In genomic region chr15:73957276-73957675, GRCh38 we compare ENCODE assay signal across 17 cellular contexts. TPM values are rescaled to one million over a fixed set of nuclear protein-coding genes. Genes with fewer than 3 reads are reported as not detected.
A peak's percentile ranks its signal among the peaks of the same experiment; 100 is the strongest.
DNase-seq lines count a peak whose midpoint lies in the region; FAIRE-seq and TF ChIP-seq lines count a peak whose summit lies in the region.
"Had no signal": no experiment of that assay in that cellular context is flagged by ENCODE, and none has a peak within 500 bp of the region (broad histone marks: within the 10 kb centered on the region; RNA-seq: fewer than 3 reads in every experiment).

No MANE protein-coding gene starts in this region.

- no peak overlapping the region for H2AFZ ChIP-seq in astrocyte (ENCODE audit: low read depth, low read length)

- 79 to 90% (median 80%) methylated on average over 8 of the region's 8 CpGs for WGBS in ovary, 3 donors

- H3K27me3 Mint-ChIP-seq in Calu3 (ENCODE audit: unreplicated experiment) (no peaks in the 10 kb centered on the region), astrocyte (ENCODE audit: low read depth, unreplicated experiment) (peaks cover 4% of the 10 kb centered on the region)

- H3K27ac ChIP-seq in astrocyte (ENCODE audit: low read depth, low read length), result peak overlapping the region; percentile 76
- H3K27ac ChIP-seq in ovary, result no peak overlapping the region
- H3K27ac ChIP-seq: brain microvascular endothelial cell, C4-2B, gastrocnemius medialis had no signal

- H3K4me3 ChIP-seq in astrocyte (ENCODE audit: insufficient read depth, low read depth, low read length), result no peak overlapping the region
- no peak overlapping the region for H3K4me3 ChIP-seq in ovary
- H3K4me3 ChIP-seq: gastrocnemius medialis had no signal

- H3K9ac ChIP-seq in astrocyte (ENCODE audit: low read length), result no peak overlapping the region

- H3K9me3 ChIP-seq in astrocyte (ENCODE audit: insufficient read depth, low read depth, low read length), result no peaks in the 10 kb centered on the region
- no peaks in the 10 kb centered on the region for H3K9me3 ChIP-seq in ovary
- H3K9me3 ChIP-seq: gastrocnemius medialis had no signal

- no peak for TF ChIP-seq CTCF in Calu3 (IDR thresholded peaks at IDR 0.05; ENCODE audit: unreplicated experiment)
- TF ChIP-seq CTCF in astrocyte (IDR thresholded peaks at IDR 0.05; ENCODE audit: insufficient read depth, low read depth, low read length), result no peak
- TF ChIP-seq CTCF in ovary (IDR thresholded peaks at IDR 0.05), result no peak

- intact Hi-C loops in Calu3 (cut with micrococcal nuclease; ENCODE audit: unreplicated experiment), result no loop called here
- intact Hi-C loops in ovary (cut with DNase I), result loop anchor here in 2 of 4 donors (10.0 kb wide), 2 partner anchors 348 to 358 kb away; no protein-coding TSS in a partner anchor

- H3K4me3 Mint-ChIP-seq in Calu3 (ENCODE audit: low read depth, unreplicated experiment) (peak overlapping the region; percentile 37), astrocyte (ENCODE audit: unreplicated experiment) (no peak overlapping the region)
- H3K4me3 Mint-ChIP-seq: activated CD8-positive, alpha-beta T cell treated with anti-CD3 and anti-CD28 coated beads, Interleukin-2, amount 10 ng/mL, durations not matched to agents 7 days and 5 days had no signal

- peaks cover 16% of the 10 kb centered on the region for H3K36me3 Mint-ChIP-seq in Calu3 (ENCODE audit: insufficient read depth, unreplicated experiment)
- H3K36me3 Mint-ChIP-seq in astrocyte (ENCODE audit: low read depth, unreplicated experiment), result peaks cover 6% of the 10 kb centered on the region

- H3K27ac Mint-ChIP-seq in Calu3 (ENCODE audit: unreplicated experiment), result peak overlapping the region; percentile 84
- peak overlapping the region; percentile 81 for H3K27ac Mint-ChIP-seq in astrocyte (ENCODE audit: unreplicated experiment)
- H3K27ac Mint-ChIP-seq: activated CD8-positive, alpha-beta T cell treated with anti-CD3 and anti-CD28 coated beads, Interleukin-2, amount 10 ng/mL, durations not matched to agents 7 days and 5 days had no signal

- peak overlapping the region; percentile 66 for H3K4me2 ChIP-seq in astrocyte (ENCODE audit: low read length)

- CTCF ChIA-PET in Calu3 (lab: Charles Lee), result interaction anchor here (0.6 to 1.4 kb wide), 3 partner anchors 8 to 1229 kb away, joined by 3 to 6 read pairs (median 3); no protein-coding TSS in a partner anchor

- peaks cover 32% of the 10 kb centered on the region for H3K4me1 ChIP-seq in astrocyte (ENCODE audit: insufficient read depth, low read length)
- peaks cover 5% of the 10 kb centered on the region for H3K4me1 ChIP-seq in ovary (ENCODE audit: insufficient read depth)
- H3K4me1 ChIP-seq: gastrocnemius medialis had no signal

- H3K79me2 ChIP-seq in astrocyte (ENCODE audit: insufficient read depth, low read length), result no peaks in the 10 kb centered on the region

- DNase-seq in Calu3 (peak; percentile 59), HT-29 (ENCODE audit: low spot score) (peak; percentile 38), astrocyte (ENCODE audit: low read depth) (no peak), ovary (peak in 3 of 5 donors; percentile 15 to 26 (median 21)), NCI-H146 (lab: John Stamatoyannopoulos, UW) (no peak), NCI-H526 (lab: John Stamatoyannopoulos, UW) (no peak), NCI-H446 (lab: John Stamatoyannopoulos, UW) (no peak)
- DNase-seq: activated CD8-positive, alpha-beta T cell treated with anti-CD3 and anti-CD28 coated beads, Interleukin-2, amount 10 ng/mL, durations not matched to agents 7 days and 5 days; activated gamma-delta T cell treated with Interleukin-2 at 50 U/mL for 16 hours; gastrocnemius medialis; KG1; NCI-H1694 treated with DMSO at 0.1 percent for 48 hours; NCI-H510A treated with DMSO at 0.1 percent for 48 hours had no signal

- no peak for TF ChIP-seq EP300 in ovary (IDR thresholded peaks at IDR 0.05)

- BruUV-seq in Calu3 (replicated peaks; lab: Mats Ljungman, UMichigan), result TSS peak; percentile 80

- H3K9me3 Mint-ChIP-seq in Calu3 (ENCODE audit: low read depth, unreplicated experiment) (no peaks in the 10 kb centered on the region), astrocyte (ENCODE audit: unreplicated experiment) (no peaks in the 10 kb centered on the region)

- H4K20me1 ChIP-seq in astrocyte (ENCODE audit: insufficient read depth, low read length), result no peaks in the 10 kb centered on the region

- H3K36me3 ChIP-seq in astrocyte (ENCODE audit: insufficient read depth, low read length) (peaks cover 8% of the 10 kb centered on the region), ovary (no peaks in the 10 kb centered on the region)
- H3K36me3 ChIP-seq: gastrocnemius medialis had no signal

- H3K27me3 ChIP-seq in astrocyte (ENCODE audit: insufficient read depth, low read length) (no peaks in the 10 kb centered on the region), ovary (no peaks in the 10 kb centered on the region)
- H3K27me3 ChIP-seq: brain microvascular endothelial cell, gastrocnemius medialis had no signal

- no peak for TF ChIP-seq POLR2A in ovary (IDR thresholded peaks at IDR 0.05)

- FAIRE-seq in astrocyte (lab: Jason Lieb, UNC), result no peak
- FAIRE-seq: GM18507, islet of Langerhans had no signal

- H3K4me1 Mint-ChIP-seq in Calu3 (ENCODE audit: low read depth, unreplicated experiment) (peaks cover 41% of the 10 kb centered on the region), astrocyte (ENCODE audit: low read depth, unreplicated experiment) (peaks cover 46% of the 10 kb centered on the region)

RNA-seq across cellular contexts. Expression of gene LOXL1, which starts 31.0 kb away (rescaled TPM):
- total RNA-seq in Calu3 (2022) (2.1 and 2.2 TPM in 2 replicates), astrocyte (280 and 384 TPM in 2 replicates), ovary (10 to 100 TPM; 10.1 to 33.8 (median 19.9) TPM)
- total RNA-seq in HT-29 (2014; rRNA removed; shearing (Covaris generic)), result 20.0 and 26.1 TPM in 2 replicates
- polyA plus RNA-seq in ovary, result 10 to 100 TPM; 16.1 to 17.0 TPM

RNA-seq across cellular contexts. Expression of gene STOML1, which starts 34.8 kb away (rescaled TPM):
- total RNA-seq in Calu3 (2022), result 18.3 and 19.7 TPM in 2 replicates
- total RNA-seq in HT-29 (2014; rRNA removed; shearing (Covaris generic)), result 13.3 and 23.5 TPM in 2 replicates
- total RNA-seq in astrocyte, result 12.4 and 16.6 TPM in 2 replicates
- 10 to 100 TPM in 5 of 7 donors, 1 to 10 TPM in 2; 6.0 to 22.9 (median 13.3) TPM for total RNA-seq in ovary
- 10 to 100 TPM in 1 of 2 donors, 1 to 10 TPM in 1; 2.1 to 12.1 TPM for polyA plus RNA-seq in ovary

RNA-seq across cellular contexts. Expression of gene PML, which starts 37.2 kb away (rescaled TPM):
- total RNA-seq in Calu3 (2022), result 120 and 153 TPM in 2 replicates
- total RNA-seq in HT-29 (2014; rRNA removed; shearing (Covaris generic)), result 36.9 and 47.2 TPM in 2 replicates
- 116 and 119 TPM in 2 replicates for total RNA-seq in astrocyte
- 10 to 100 TPM; 37.4 to 60.8 (median 51.7) TPM for total RNA-seq in ovary
- 10 to 100 TPM; 20.7 to 26.0 TPM for polyA plus RNA-seq in ovary

Comparison
In these comparisons a context has a peak if more than half of its experiments do, and no peak if none do; other contexts are left out.
1. DNase-seq: peak in Calu3 (single experiment), HT-29 (single experiment) and ovary (3 of 5); none in astrocyte (single experiment), NCI-H146 (single experiment), NCI-H526 (0 of 2) and NCI-H446 (0 of 2).